Comparison of ENCODE assay signal across 1 cellular context in the genomic region with DNA sequence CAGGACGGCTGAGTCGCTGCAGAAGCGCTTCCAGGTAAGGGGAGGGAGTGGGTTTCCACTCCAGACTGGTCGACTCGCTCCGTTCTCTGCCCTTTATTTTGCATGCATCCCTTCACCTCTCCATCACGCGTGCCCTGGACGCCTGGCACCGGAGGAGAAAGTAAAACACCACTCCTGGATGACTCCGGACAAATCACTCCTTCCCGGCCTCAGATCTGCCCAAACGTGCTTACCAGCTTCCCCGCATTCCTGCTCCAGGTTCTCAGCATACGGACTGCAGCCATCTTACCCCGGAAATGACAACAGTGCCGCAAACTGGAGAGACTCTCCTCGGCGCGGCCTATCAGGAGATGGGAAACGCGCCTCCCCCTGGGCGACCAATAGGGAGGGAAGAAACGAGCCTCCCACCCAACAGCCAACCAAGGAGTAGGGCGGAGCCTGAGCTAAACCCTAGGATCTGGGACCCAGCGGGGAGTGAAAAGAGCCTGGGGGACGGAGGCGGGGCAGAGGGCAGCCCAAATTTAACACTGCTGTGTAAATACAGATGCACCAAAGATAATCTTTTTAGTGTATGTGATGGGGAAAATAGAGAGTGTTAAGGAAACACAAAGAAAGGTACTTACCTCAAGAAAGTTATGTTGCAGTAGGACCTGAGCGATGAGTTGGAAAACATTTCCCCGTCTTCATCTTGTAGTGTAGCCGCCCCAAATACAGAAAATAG.
TF ChIP-seq lines count a peak whose summit lies in the region.

A gene (minus strand): TSS at position 298 of the 721 bp plus-strand sequence. CDS start 14 bp downstream, at position 284.

TF ChIP-seq in HepG2, 621 proteins besides CTCF, POLR2A, EP300 and RAD21 (continued from another document and continues in another):
- TF ChIP-seq, protein P1, sequence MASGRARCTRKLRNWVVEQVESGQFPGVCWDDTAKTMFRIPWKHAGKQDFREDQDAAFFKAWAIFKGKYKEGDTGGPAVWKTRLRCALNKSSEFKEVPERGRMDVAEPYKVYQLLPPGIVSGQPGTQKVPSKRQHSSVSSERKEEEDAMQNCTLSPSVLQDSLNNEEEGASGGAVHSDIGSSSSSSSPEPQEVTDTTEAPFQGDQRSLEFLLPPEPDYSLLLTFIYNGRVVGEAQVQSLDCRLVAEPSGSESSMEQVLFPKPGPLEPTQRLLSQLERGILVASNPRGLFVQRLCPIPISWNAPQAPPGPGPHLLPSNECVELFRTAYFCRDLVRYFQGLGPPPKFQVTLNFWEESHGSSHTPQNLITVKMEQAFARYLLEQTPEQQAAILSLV (CRISPR knock-in tag; IDR thresholded peaks at IDR 0.05; ENCODE audit: borderline replicate concordance), result no peak
- TF ChIP-seq, protein P2, sequence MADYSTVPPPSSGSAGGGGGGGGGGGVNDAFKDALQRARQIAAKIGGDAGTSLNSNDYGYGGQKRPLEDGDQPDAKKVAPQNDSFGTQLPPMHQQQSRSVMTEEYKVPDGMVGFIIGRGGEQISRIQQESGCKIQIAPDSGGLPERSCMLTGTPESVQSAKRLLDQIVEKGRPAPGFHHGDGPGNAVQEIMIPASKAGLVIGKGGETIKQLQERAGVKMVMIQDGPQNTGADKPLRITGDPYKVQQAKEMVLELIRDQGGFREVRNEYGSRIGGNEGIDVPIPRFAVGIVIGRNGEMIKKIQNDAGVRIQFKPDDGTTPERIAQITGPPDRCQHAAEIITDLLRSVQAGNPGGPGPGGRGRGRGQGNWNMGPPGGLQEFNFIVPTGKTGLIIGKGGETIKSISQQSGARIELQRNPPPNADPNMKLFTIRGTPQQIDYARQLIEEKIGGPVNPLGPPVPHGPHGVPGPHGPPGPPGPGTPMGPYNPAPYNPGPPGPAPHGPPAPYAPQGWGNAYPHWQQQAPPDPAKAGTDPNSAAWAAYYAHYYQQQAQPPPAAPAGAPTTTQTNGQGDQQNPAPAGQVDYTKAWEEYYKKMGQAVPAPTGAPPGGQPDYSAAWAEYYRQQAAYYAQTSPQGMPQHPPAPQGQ (CRISPR knock-in tag; IDR thresholded peaks at IDR 0.05; ENCODE audit: borderline replicate concordance), result no peak
- TF ChIP-seq ZNF572 (CRISPR knock-in tag; IDR thresholded peaks at IDR 0.05) (peak; percentile 14; the same call in 1 of the 2 replicates), ZBTB7A (CRISPR knock-in tag; IDR thresholded peaks at IDR 0.05) (peak; percentile 61; the same call in 1 of the 2 replicates), CBX5 (CRISPR knock-in tag; IDR thresholded peaks at IDR 0.05; ENCODE audit: borderline replicate concordance) (no peak), ZNF44 (CRISPR knock-in tag; IDR thresholded peaks at IDR 0.05) (peak; percentile 74; the same call in 1 of the 2 replicates), ZNF205 (CRISPR knock-in tag; IDR thresholded peaks at IDR 0.05) (peak; percentile 91), FOSL2 (CRISPR knock-in tag; IDR thresholded peaks at IDR 0.05) (peak; percentile 42; the same call in 1 of the 2 replicates), ISL2 (CRISPR knock-in tag; IDR thresholded peaks at IDR 0.05) (peak; percentile 44; the same call in 1 of the 2 replicates), MBNL3 (CRISPR knock-in tag; conservative IDR thresholded peaks at IDR 0.05) (no peak), DNMT3B (CRISPR knock-in tag; conservative IDR thresholded peaks at IDR 0.05) (peak; percentile 56; the same call in 1 of the 2 replicates), ZNF660 (CRISPR knock-in tag; IDR thresholded peaks at IDR 0.05; ENCODE audit: borderline replicate concordance, low read depth) (no peak; the same call in 1 of the 2 replicates), ZNF644 (CRISPR knock-in tag; IDR thresholded peaks at IDR 0.05; ENCODE audit: low read depth) (peak; percentile 54), PHF20 (CRISPR knock-in tag; IDR thresholded peaks at IDR 0.05) (peak; percentile 92), RXRB (CRISPR knock-in tag; IDR thresholded peaks at IDR 0.05; ENCODE audit: borderline replicate concordance) (peak; percentile 34; the same call in 1 of the 2 replicates), ZNF749 (CRISPR knock-in tag; IDR thresholded peaks at IDR 0.05; ENCODE audit: borderline replicate concordance) (peak; percentile 30; the same call in 1 of the 2 replicates), ZBTB38 (CRISPR knock-in tag; IDR thresholded peaks at IDR 0.05) (peak; percentile 16; the same call in 1 of the 2 replicates), NR2C2 (CRISPR knock-in tag; IDR thresholded peaks at IDR 0.05; ENCODE audit: borderline replicate concordance) (peak; percentile 60; the same call in 1 of the 2 replicates), ZNF224 (CRISPR knock-in tag; IDR thresholded peaks at IDR 0.05) (no peak), SIX4 (CRISPR knock-in tag; IDR thresholded peaks at IDR 0.05) (no peak), MXI1 (IDR thresholded peaks at IDR 0.05; ENCODE audit: borderline replicate concordance, low read depth, low read length) (peak; percentile 71; the same call in 1 of the 3 replicates), TGIF2 (CRISPR knock-in tag; IDR thresholded peaks at IDR 0.05) (peak; percentile 65; the same call in 1 of the 2 replicates), ZNF441 (CRISPR knock-in tag; IDR thresholded peaks at IDR 0.05; ENCODE audit: borderline replicate concordance) (peak; percentile 65; the same call in 1 of the 2 replicates), CREB1 (IDR thresholded peaks at IDR 0.05) (peak; percentile 58; the same call in 1 of the 2 replicates), CREB1 (CRISPR knock-in tag; IDR thresholded peaks at IDR 0.05) (peak; percentile 94)
- TF ChIP-seq, protein P3, sequence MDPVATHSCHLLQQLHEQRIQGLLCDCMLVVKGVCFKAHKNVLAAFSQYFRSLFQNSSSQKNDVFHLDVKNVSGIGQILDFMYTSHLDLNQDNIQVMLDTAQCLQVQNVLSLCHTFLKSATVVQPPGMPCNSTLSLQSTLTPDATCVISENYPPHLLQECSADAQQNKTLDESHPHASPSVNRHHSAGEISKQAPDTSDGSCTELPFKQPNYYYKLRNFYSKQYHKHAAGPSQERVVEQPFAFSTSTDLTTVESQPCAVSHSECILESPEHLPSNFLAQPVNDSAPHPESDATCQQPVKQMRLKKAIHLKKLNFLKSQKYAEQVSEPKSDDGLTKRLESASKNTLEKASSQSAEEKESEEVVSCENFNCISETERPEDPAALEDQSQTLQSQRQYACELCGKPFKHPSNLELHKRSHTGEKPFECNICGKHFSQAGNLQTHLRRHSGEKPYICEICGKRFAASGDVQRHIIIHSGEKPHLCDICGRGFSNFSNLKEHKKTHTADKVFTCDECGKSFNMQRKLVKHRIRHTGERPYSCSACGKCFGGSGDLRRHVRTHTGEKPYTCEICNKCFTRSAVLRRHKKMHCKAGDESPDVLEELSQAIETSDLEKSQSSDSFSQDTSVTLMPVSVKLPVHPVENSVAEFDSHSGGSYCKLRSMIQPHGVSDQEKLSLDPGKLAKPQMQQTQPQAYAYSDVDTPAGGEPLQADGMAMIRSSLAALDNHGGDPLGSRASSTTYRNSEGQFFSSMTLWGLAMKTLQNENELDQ (CRISPR knock-in tag; IDR thresholded peaks at IDR 0.05; ENCODE audit: borderline replicate concordance), result no peak
- TF ChIP-seq, protein P4, sequence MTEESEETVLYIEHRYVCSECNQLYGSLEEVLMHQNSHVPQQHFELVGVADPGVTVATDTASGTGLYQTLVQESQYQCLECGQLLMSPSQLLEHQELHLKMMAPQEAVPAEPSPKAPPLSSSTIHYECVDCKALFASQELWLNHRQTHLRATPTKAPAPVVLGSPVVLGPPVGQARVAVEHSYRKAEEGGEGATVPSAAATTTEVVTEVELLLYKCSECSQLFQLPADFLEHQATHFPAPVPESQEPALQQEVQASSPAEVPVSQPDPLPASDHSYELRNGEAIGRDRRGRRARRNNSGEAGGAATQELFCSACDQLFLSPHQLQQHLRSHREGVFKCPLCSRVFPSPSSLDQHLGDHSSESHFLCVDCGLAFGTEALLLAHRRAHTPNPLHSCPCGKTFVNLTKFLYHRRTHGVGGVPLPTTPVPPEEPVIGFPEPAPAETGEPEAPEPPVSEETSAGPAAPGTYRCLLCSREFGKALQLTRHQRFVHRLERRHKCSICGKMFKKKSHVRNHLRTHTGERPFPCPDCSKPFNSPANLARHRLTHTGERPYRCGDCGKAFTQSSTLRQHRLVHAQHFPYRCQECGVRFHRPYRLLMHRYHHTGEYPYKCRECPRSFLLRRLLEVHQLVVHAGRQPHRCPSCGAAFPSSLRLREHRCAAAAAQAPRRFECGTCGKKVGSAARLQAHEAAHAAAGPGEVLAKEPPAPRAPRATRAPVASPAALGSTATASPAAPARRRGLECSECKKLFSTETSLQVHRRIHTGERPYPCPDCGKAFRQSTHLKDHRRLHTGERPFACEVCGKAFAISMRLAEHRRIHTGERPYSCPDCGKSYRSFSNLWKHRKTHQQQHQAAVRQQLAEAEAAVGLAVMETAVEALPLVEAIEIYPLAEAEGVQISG (CRISPR knock-in tag; IDR thresholded peaks at IDR 0.05), result peak; percentile 69
- TF ChIP-seq, protein P5, sequence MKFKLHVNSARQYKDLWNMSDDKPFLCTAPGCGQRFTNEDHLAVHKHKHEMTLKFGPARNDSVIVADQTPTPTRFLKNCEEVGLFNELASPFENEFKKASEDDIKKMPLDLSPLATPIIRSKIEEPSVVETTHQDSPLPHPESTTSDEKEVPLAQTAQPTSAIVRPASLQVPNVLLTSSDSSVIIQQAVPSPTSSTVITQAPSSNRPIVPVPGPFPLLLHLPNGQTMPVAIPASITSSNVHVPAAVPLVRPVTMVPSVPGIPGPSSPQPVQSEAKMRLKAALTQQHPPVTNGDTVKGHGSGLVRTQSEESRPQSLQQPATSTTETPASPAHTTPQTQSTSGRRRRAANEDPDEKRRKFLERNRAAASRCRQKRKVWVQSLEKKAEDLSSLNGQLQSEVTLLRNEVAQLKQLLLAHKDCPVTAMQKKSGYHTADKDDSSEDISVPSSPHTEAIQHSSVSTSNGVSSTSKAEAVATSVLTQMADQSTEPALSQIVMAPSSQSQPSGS (CRISPR knock-in tag; IDR thresholded peaks at IDR 0.05), result peak; percentile 65; the same call in 1 of the 2 replicates
- TF ChIP-seq, protein P6, sequence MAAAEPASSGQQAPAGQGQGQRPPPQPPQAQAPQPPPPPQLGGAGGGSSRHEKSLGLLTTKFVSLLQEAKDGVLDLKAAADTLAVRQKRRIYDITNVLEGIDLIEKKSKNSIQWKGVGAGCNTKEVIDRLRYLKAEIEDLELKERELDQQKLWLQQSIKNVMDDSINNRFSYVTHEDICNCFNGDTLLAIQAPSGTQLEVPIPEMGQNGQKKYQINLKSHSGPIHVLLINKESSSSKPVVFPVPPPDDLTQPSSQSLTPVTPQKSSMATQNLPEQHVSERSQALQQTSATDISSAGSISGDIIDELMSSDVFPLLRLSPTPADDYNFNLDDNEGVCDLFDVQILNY (CRISPR knock-in tag; conservative IDR thresholded peaks at IDR 0.05), result 0 out of 2 replicates have a peak, but pooled peaks have one; percentile 32
- TF ChIP-seq, protein P7, sequence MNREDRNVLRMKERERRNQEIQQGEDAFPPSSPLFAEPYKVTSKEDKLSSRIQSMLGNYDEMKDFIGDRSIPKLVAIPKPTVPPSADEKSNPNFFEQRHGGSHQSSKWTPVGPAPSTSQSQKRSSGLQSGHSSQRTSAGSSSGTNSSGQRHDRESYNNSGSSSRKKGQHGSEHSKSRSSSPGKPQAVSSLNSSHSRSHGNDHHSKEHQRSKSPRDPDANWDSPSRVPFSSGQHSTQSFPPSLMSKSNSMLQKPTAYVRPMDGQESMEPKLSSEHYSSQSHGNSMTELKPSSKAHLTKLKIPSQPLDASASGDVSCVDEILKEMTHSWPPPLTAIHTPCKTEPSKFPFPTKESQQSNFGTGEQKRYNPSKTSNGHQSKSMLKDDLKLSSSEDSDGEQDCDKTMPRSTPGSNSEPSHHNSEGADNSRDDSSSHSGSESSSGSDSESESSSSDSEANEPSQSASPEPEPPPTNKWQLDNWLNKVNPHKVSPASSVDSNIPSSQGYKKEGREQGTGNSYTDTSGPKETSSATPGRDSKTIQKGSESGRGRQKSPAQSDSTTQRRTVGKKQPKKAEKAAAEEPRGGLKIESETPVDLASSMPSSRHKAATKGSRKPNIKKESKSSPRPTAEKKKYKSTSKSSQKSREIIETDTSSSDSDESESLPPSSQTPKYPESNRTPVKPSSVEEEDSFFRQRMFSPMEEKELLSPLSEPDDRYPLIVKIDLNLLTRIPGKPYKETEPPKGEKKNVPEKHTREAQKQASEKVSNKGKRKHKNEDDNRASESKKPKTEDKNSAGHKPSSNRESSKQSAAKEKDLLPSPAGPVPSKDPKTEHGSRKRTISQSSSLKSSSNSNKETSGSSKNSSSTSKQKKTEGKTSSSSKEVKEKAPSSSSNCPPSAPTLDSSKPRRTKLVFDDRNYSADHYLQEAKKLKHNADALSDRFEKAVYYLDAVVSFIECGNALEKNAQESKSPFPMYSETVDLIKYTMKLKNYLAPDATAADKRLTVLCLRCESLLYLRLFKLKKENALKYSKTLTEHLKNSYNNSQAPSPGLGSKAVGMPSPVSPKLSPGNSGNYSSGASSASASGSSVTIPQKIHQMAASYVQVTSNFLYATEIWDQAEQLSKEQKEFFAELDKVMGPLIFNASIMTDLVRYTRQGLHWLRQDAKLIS (CRISPR knock-in tag; IDR thresholded peaks at IDR 0.05), result peak; percentile 75; the same call in 1 of the 2 replicates
- TF ChIP-seq, protein P8, sequence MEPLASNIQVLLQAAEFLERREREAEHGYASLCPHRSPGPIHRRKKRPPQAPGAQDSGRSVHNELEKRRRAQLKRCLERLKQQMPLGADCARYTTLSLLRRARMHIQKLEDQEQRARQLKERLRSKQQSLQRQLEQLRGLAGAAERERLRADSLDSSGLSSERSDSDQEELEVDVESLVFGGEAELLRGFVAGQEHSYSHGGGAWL (CRISPR knock-in tag; IDR thresholded peaks at IDR 0.05), result peak; percentile 76
- TF ChIP-seq, protein P9, sequence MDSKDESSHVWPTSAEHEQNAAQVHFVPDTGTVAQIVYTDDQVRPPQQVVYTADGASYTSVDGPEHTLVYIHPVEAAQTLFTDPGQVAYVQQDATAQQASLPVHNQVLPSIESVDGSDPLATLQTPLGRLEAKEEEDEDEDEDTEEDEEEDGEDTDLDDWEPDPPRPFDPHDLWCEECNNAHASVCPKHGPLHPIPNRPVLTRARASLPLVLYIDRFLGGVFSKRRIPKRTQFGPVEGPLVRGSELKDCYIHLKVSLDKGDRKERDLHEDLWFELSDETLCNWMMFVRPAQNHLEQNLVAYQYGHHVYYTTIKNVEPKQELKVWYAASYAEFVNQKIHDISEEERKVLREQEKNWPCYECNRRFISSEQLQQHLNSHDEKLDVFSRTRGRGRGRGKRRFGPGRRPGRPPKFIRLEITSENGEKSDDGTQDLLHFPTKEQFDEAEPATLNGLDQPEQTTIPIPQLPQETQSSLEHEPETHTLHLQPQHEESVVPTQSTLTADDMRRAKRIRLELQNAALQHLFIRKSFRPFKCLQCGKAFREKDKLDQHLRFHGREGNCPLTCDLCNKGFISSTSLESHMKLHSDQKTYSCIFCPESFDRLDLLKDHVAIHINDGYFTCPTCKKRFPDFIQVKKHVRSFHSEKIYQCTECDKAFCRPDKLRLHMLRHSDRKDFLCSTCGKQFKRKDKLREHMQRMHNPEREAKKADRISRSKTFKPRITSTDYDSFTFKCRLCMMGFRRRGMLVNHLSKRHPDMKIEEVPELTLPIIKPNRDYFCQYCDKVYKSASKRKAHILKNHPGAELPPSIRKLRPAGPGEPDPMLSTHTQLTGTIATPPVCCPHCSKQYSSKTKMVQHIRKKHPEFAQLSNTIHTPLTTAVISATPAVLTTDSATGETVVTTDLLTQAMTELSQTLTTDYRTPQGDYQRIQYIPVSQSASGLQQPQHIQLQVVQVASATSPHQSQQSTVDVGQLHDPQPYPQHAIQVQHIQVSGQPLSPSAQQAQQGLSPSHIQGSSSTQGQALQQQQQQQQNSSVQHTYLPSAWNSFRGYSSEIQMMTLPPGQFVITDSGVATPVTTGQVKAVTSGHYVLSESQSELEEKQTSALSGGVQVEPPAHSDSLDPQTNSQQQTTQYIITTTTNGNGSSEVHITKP (CRISPR knock-in tag; IDR thresholded peaks at IDR 0.05; ENCODE audit: low read depth), result peak; percentile 73; the same call in 1 of the 2 replicates
